8 cellular contexts compared by ENCODE assay signal in the genomic region with DNA sequence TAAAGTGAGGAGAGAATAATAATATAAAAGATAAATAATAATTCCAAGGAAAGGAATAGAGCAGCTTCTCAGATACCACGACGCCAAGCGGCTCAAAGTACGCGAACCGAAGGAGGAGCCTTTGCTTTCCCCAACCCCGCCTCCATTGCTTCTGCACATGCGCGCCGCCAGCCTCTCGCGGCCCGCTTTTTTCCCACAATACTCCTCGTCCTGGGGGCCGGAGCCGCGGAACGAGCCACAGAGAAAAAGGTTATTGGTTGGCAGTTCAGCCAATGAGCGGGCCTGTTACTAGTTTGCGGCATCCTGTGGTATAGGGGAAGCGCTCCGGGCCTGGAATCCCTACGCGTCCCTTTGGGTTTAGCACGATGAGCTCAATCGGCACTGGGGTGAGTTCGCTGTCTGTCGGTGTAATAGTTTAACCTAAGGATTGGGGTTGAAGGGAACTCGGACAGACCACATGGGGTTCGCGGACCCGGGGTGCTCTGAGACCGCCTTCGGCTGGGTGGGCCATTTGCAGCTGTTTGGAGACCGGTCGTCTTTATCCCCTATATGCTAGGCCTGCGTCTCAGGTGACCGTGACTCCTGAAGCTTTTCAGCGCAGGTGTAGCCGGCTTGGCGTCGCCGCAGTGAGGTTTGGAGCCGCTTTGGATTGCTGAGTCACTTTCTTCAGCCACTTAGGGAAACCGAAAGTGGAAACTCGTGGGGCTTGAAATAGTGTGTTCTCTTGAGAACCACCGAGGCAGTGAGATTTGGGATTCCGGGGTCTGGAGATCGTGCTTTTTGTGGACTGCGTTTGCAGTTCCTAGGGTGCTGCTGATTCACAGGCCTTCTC. TPM values are rescaled to one million over a fixed set of nuclear protein-coding genes. Genes with fewer than 3 reads are reported as not detected.
DNase-seq lines count a peak whose midpoint lies in the region; ATAC-seq and TF ChIP-seq lines count a peak whose summit lies in the region.

A gene (plus strand): TSS at position 288 of the 832 bp plus-strand sequence. CDS start 78 bp downstream, at position 366.

- peak within 1 kb of the TSS; percentile 98 for H3K4me3 Mint-ChIP-seq in activated B cell treated with CpG ODN at 0.5 μM for 24 hours

- no peaks in the 10 kb centered on the region for H3K36me3 ChIP-seq in smooth muscle cell (ENCODE audit: low read depth)

- no peaks in the 10 kb centered on the region for H3K9me3 Mint-ChIP-seq in activated B cell treated with CpG ODN at 0.5 μM for 24 hours

- TF ChIP-seq CTCF in activated B cell treated with CpG ODN at 0.5 μM for 24 hours (IDR thresholded peaks at IDR 0.05), result no peak
- TF ChIP-seq CTCF in smooth muscle cell (IDR thresholded peaks at IDR 0.05; ENCODE audit: borderline replicate concordance, insufficient read depth, poor library complexity, severe bottlenecking), result no peak

- under 1% methylated on average over 50 of the region's 50 CpGs for WGBS in smooth muscle cell (ENCODE audit: low lambda C conversion rate)

- H3K27ac Mint-ChIP-seq in activated B cell treated with CpG ODN at 0.5 μM for 24 hours, result peak within 1 kb of the TSS; percentile 98

- peak; percentile 91 for TF ChIP-seq POLR2A in GM18951 (IDR thresholded peaks at IDR 0.05; ENCODE audit: extremely low read depth, insufficient read depth, insufficient read length)

- peaks cover 16% of the 10 kb centered on the region for H3K4me1 ChIP-seq in smooth muscle cell (ENCODE audit: low read depth)

- peaks cover 1% of the 10 kb centered on the region for H3K27me3 Mint-ChIP-seq in activated B cell treated with CpG ODN at 0.5 μM for 24 hours

- ATAC-seq in HG03196 (IDR thresholded peaks at IDR 0.05; ENCODE audit: unreplicated experiment) (peak; percentile 92), activated B cell treated with CpG ODN at 0.5 μM for 24 hours (ENCODE audit: low read depth) (peak; percentile 91)

- H3K9me3 ChIP-seq in smooth muscle cell (replicated peaks; ENCODE audit: low read depth), result no peaks in the 10 kb centered on the region

- peak within 1 kb of the TSS; percentile 88 for H2AFZ ChIP-seq in smooth muscle cell (ENCODE audit: low read depth)

- peak within 1 kb of the TSS; percentile 97 for H3K9ac ChIP-seq in smooth muscle cell (ENCODE audit: low read depth)

- no peaks in the 10 kb centered on the region for H3K27me3 ChIP-seq in smooth muscle cell (ENCODE audit: low read depth)

- peak within 1 kb of the TSS; percentile 95 for H3K27ac ChIP-seq in caudate nucleus (ENCODE audit: low read depth, low read length)
- peak within 1 kb of the TSS; percentile 94 for H3K27ac ChIP-seq in smooth muscle cell (ENCODE audit: low read depth)

- peaks cover 46% of the 10 kb centered on the region for H3K79me2 ChIP-seq in smooth muscle cell (ENCODE audit: low read depth)

- H3K4me3 ChIP-seq in smooth muscle cell, result peak within 1 kb of the TSS; percentile 88

- peaks cover 43% of the 10 kb centered on the region for H4K20me1 ChIP-seq in smooth muscle cell (ENCODE audit: low read depth)

- peaks cover 51% of the 10 kb centered on the region for H3K4me1 Mint-ChIP-seq in activated B cell treated with CpG ODN at 0.5 μM for 24 hours

- peak within 1 kb of the TSS; percentile 91 for H3K4me2 ChIP-seq in smooth muscle cell

- H3K36me3 Mint-ChIP-seq in activated B cell treated with CpG ODN at 0.5 μM for 24 hours (ENCODE audit: low read depth), result peaks cover 37% of the 10 kb centered on the region

- DNase-seq in AG08395 (ENCODE audit: low spot score), result peak; percentile 99
- DNase-seq in NCI-H345 (lab: John Stamatoyannopoulos, UW), result peak; percentile 98
- DNase-seq in activated B cell treated with CpG ODN at 0.5 μM for 24 hours, result peak; percentile 94
- DNase-seq in caudate nucleus (lab: John Stamatoyannopoulos, UW), result peak; percentile 71 to 99 (median 96)
- DNase-seq in iPS-NIHi7 (ENCODE audit: extremely low spot score), result peak; percentile 95
- peak; percentile 81 for DNase-seq in smooth muscle cell (lab: John Stamatoyannopoulos, UW; ENCODE audit: unreplicated experiment)

- intact Hi-C loops in activated B cell treated with CpG ODN at 0.5 μM for 24 hours (cut with micrococcal nuclease), result loop anchor here (1.0 to 10.0 kb wide), 9 partner anchors 16 to 1240 kb away; a partner anchor contains a TSS

- in situ Hi-C loops in GM18951 (cut with MboI; ENCODE audit: low sequenced_read_pairs, unreplicated experiment), result no loop called here

- CTCF ChIA-PET in activated B cell treated with CpG ODN at 0.5 μM for 24 hours (lab: Charles Lee), result interaction anchor here (1.9 kb wide), 1 partner anchor 54 kb away, joined by 7 read pairs; a partner anchor contains a TSS

- POLR2A ChIA-PET in activated B cell treated with CpG ODN at 0.5 μM for 24 hours (lab: Charles Lee), result interaction anchor here (0.6 to 4.4 kb wide), 6 partner anchors 13 to 392 kb away, joined by 3 to 56 read pairs (median 8); a partner anchor contains a TSS

- H3F3A ChIP-seq in smooth muscle cell (ENCODE audit: low read depth), result peaks cover 17% of the 10 kb centered on the region

RNA-seq across cellular contexts. Expression of the gene that starts here (rescaled TPM):
- total RNA-seq in activated B cell treated with CpG ODN at 0.5 μM for 24 hours (204 and 208 TPM in 2 replicates), smooth muscle cell (133 and 139 TPM in 2 replicates)
- 181 and 189 TPM in 2 replicates for polyA plus RNA-seq in smooth muscle cell

Comparison
In these comparisons a context has a peak if more than half of its experiments do, and no peak if none do; other contexts are left out.
1. Peak in every context shown above with its lines: DNase-seq, ATAC-seq, H3K4me3 ChIP-seq and H3K27ac ChIP-seq.